Comparison of ENCODE assay signal across 9 cellular contexts in the genomic region with DNA sequence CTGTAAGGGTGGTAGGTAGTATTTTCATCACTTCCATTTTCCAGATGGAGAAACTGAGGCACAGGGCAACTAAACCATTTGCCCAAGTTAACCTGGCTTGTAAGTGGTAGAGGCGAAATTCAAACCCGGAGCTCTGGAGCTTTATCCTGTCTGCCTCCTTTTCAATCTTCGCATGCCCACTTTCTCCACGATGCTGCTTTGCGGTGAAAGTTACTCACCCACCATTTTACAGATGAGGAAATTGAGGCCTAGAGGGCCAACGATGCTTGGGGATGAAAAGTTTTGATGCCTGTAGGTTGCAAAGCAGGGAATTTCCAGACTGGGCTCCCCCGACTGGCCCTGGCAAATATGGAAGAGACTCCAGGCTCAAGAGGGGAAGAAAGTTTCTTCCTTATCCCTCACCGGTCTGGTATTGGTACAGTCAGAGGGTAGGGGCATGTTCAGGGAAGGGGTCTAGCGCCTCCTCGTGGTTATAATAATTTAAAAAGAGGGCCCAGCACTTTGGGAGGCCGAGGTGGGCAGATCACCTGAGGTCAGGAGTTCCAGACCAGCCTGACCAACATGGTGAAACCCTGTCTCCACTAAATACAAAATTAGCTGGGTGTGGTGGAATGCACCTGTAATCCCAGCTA. TPM values are rescaled to one million over a fixed set of nuclear protein-coding genes. Genes with fewer than 3 reads are reported as not detected.
DNase-seq lines count a peak whose midpoint lies in the region; ATAC-seq and TF ChIP-seq lines count a peak whose summit lies in the region.
"Had no signal": no experiment of that assay in that cellular context is flagged by ENCODE, and none has a peak within 500 bp of the region (broad histone marks: within the 10 kb centered on the region; RNA-seq: fewer than 3 reads in every experiment).

No MANE protein-coding gene starts in this region.

- DNase-seq in activated naive CD4-positive, alpha-beta T cell treated with anti-CD3 and anti-CD28 coated beads, Interleukin-2, amount 50 U/mL, for 72 hours (ENCODE audit: low spot score in 2 of 2): no peak
- DNase-seq in OCI-M1 (lab: John Stamatoyannopoulos, UW) (peak; percentile 47), erythroblast (lab: John Stamatoyannopoulos, UW) (peak; percentile 40 to 62), NCI-H2196 treated with DMSO at 0.1 percent for 48 hours (lab: John Stamatoyannopoulos, UW; ENCODE audit: unreplicated experiment) (no peak)
- no peak for DNase-seq in stimulated activated effector memory CD8-positive, alpha-beta T cell treated with anti-CD3 and anti-CD28 coated beads, Interleukin-12 subunit alpha, Interleukin-12 subunit beta, amount 100 ng/mL, for 72 hours (ENCODE audit: low spot score in 2 of 2)
- DNase-seq in activated T-cell treated with anti-CD3 and anti-CD28 coated beads, Interleukin-2, amount 50 U/mL, for 1 hour: no peak
- DNase-seq: activated CD4-positive, alpha-beta T cell treated with anti-CD3 and anti-CD28 coated beads for 1 hour had no signal

- no peak for ATAC-seq in activated naive CD4-positive, alpha-beta T cell treated with anti-CD3 and anti-CD28 coated beads, Interleukin-2, amount 50 U/mL, for 72 hours
- no peak for ATAC-seq in stimulated activated effector memory CD8-positive, alpha-beta T cell treated with anti-CD3 and anti-CD28 coated beads, Interleukin-12 subunit alpha, Interleukin-12 subunit beta, amount 100 ng/mL, for 72 hours
- ATAC-seq in GM18868 (IDR thresholded peaks at IDR 0.05; ENCODE audit: unreplicated experiment): no peak

- peak overlapping the region; percentile 68 for H3K27ac Mint-ChIP-seq in activated naive CD4-positive, alpha-beta T cell treated with anti-CD3 and anti-CD28 coated beads, Interleukin-2, amount 50 U/mL, for 24 hours
- H3K27ac Mint-ChIP-seq in activated naive CD4-positive, alpha-beta T cell treated with anti-CD3 and anti-CD28 coated beads, Interleukin-2, amount 50 U/mL, for 72 hours: no peak overlapping the region
- peak overlapping the region; percentile 40 for H3K27ac Mint-ChIP-seq in stimulated activated effector memory CD8-positive, alpha-beta T cell treated with anti-CD3 and anti-CD28 coated beads, Interleukin-12 subunit alpha, Interleukin-12 subunit beta, amount 100 ng/mL, for 72 hours

- no peak overlapping the region for H3K4me3 Mint-ChIP-seq in activated naive CD4-positive, alpha-beta T cell treated with anti-CD3 and anti-CD28 coated beads, Interleukin-2, amount 50 U/mL, for 24 hours
- no peak overlapping the region for H3K4me3 Mint-ChIP-seq in stimulated activated effector memory CD8-positive, alpha-beta T cell treated with anti-CD3 and anti-CD28 coated beads, Interleukin-12 subunit alpha, Interleukin-12 subunit beta, amount 100 ng/mL, for 72 hours

- no peaks in the 10 kb centered on the region for H3K27me3 Mint-ChIP-seq in activated naive CD4-positive, alpha-beta T cell treated with anti-CD3 and anti-CD28 coated beads, Interleukin-2, amount 50 U/mL, for 24 hours

- TF ChIP-seq POLR2A in erythroblast (IDR thresholded peaks at IDR 0.05; ENCODE audit: low read length): no peak

- no peaks in the 10 kb centered on the region for H3K9me3 Mint-ChIP-seq in activated naive CD4-positive, alpha-beta T cell treated with anti-CD3 and anti-CD28 coated beads, Interleukin-2, amount 50 U/mL, for 24 hours
- H3K9me3 Mint-ChIP-seq in activated naive CD4-positive, alpha-beta T cell treated with anti-CD3 and anti-CD28 coated beads, Interleukin-2, amount 50 U/mL, for 72 hours: no peaks in the 10 kb centered on the region
- no peaks in the 10 kb centered on the region for H3K9me3 Mint-ChIP-seq in stimulated activated effector memory CD8-positive, alpha-beta T cell treated with anti-CD3 and anti-CD28 coated beads, Interleukin-12 subunit alpha, Interleukin-12 subunit beta, amount 100 ng/mL, for 72 hours

- peaks cover 50% of the 10 kb centered on the region for H3K4me1 Mint-ChIP-seq in activated naive CD4-positive, alpha-beta T cell treated with anti-CD3 and anti-CD28 coated beads, Interleukin-2, amount 50 U/mL, for 24 hours
- peaks cover 46% of the 10 kb centered on the region for H3K4me1 Mint-ChIP-seq in stimulated activated effector memory CD8-positive, alpha-beta T cell treated with anti-CD3 and anti-CD28 coated beads, Interleukin-12 subunit alpha, Interleukin-12 subunit beta, amount 100 ng/mL, for 72 hours

- H3K36me3 Mint-ChIP-seq in activated naive CD4-positive, alpha-beta T cell treated with anti-CD3 and anti-CD28 coated beads, Interleukin-2, amount 50 U/mL, for 24 hours: peaks cover 3% of the 10 kb centered on the region
- H3K36me3 Mint-ChIP-seq in activated naive CD4-positive, alpha-beta T cell treated with anti-CD3 and anti-CD28 coated beads, Interleukin-2, amount 50 U/mL, for 72 hours: peaks cover 8 to 25% of the 10 kb centered on the region in 2 donors
- peaks cover 8% of the 10 kb centered on the region for H3K36me3 Mint-ChIP-seq in stimulated activated effector memory CD8-positive, alpha-beta T cell treated with anti-CD3 and anti-CD28 coated beads, Interleukin-12 subunit alpha, Interleukin-12 subunit beta, amount 100 ng/mL, for 72 hours

RNA-seq across cellular contexts. Expression of a gene that starts 1.9 kb away (rescaled TPM):
- 10 to 100 TPM; 16.4 to 33.0 TPM for total RNA-seq in activated naive CD4-positive, alpha-beta T cell treated with anti-CD3 and anti-CD28 coated beads, Interleukin-2, amount 50 U/mL, for 72 hours

RNA-seq across cellular contexts. Expression of a gene that starts 3.4 kb away (rescaled TPM):
- 100 to 1,000 TPM in 1 of 2 donors, 10 to 100 TPM in 1; 81.5 to 121 TPM for total RNA-seq in activated naive CD4-positive, alpha-beta T cell treated with anti-CD3 and anti-CD28 coated beads, Interleukin-2, amount 50 U/mL, for 72 hours

RNA-seq across cellular contexts. Expression of a gene that starts 29.6 kb away (rescaled TPM):
- 100 to 1,000 TPM in 1 of 2 donors, 10 to 100 TPM in 1; 47.1 to 109 TPM for total RNA-seq in activated naive CD4-positive, alpha-beta T cell treated with anti-CD3 and anti-CD28 coated beads, Interleukin-2, amount 50 U/mL, for 72 hours

RNA-seq across cellular contexts. Expression of a gene that starts 31.7 kb away (rescaled TPM):
- total RNA-seq in activated naive CD4-positive, alpha-beta T cell treated with anti-CD3 and anti-CD28 coated beads, Interleukin-2, amount 50 U/mL, for 72 hours: 10 to 100 TPM; 45.4 to 91.8 TPM

RNA-seq across cellular contexts. Expression of a gene that starts 48.7 kb away (rescaled TPM):
- total RNA-seq in activated naive CD4-positive, alpha-beta T cell treated with anti-CD3 and anti-CD28 coated beads, Interleukin-2, amount 50 U/mL, for 72 hours: under 1 TPM; 0.54 to 0.84 TPM

Comparison
In these comparisons a context has a peak if more than half of its experiments do, and no peak if none do; other contexts are left out.
1. H3K27ac Mint-ChIP-seq: peak in activated naive CD4-positive, alpha-beta T cell treated with anti-CD3 and anti-CD28 coated beads, Interleukin-2, amount 50 U/mL, for 24 hours (single experiment) and stimulated activated effector memory CD8-positive, alpha-beta T cell treated with anti-CD3 and anti-CD28 coated beads, Interleukin-12 subunit alpha, Interleukin-12 subunit beta, amount 100 ng/mL, for 72 hours (single experiment); none in activated naive CD4-positive, alpha-beta T cell treated with anti-CD3 and anti-CD28 coated beads, Interleukin-2, amount 50 U/mL, for 72 hours (0 of 2).
2. DNase-seq: peak in OCI-M1 (single experiment) and erythroblast (2 of 2); none in activated naive CD4-positive, alpha-beta T cell treated with anti-CD3 and anti-CD28 coated beads, Interleukin-2, amount 50 U/mL, for 72 hours (0 of 2), stimulated activated effector memory CD8-positive, alpha-beta T cell treated with anti-CD3 and anti-CD28 coated beads, Interleukin-12 subunit alpha, Interleukin-12 subunit beta, amount 100 ng/mL, for 72 hours (0 of 2), NCI-H2196 treated with DMSO at 0.1 percent for 48 hours (single experiment) and activated T-cell treated with anti-CD3 and anti-CD28 coated beads, Interleukin-2, amount 50 U/mL, for 1 hour (single experiment).